ENCODE assay signal across 1 cellular context in genomic region chr6:149451361-149452061, GRCh38.
TF ChIP-seq lines count a peak whose summit lies in the region.

No MANE protein-coding gene starts in this region.

TF ChIP-seq in WTC11, 78 proteins besides CTCF, POLR2A, EP300 and RAD21 (continued from another document):
- TF ChIP-seq, protein P1, sequence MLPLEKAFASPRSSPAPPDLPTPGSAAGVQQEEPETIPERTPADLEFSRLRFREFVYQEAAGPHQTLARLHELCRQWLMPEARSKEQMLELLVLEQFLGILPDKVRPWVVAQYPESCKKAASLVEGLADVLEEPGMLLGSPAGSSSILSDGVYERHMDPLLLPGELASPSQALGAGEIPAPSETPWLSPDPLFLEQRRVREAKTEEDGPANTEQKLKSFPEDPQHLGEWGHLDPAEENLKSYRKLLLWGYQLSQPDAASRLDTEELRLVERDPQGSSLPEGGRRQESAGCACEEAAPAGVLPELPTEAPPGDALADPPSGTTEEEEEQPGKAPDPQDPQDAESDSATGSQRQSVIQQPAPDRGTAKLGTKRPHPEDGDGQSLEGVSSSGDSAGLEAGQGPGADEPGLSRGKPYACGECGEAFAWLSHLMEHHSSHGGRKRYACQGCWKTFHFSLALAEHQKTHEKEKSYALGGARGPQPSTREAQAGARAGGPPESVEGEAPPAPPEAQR (CRISPR knock-in tag; IDR thresholded peaks at IDR 0.05): no peak
- TF ChIP-seq ZNF219 (CRISPR knock-in tag; IDR thresholded peaks at IDR 0.05; ENCODE audit: borderline replicate concordance) (no peak), FOXK1 (CRISPR knock-in tag; IDR thresholded peaks at IDR 0.05) (no peak), ZNF512 (CRISPR knock-in tag; IDR thresholded peaks at IDR 0.05; ENCODE audit: borderline replicate concordance) (no peak)
